In the genomic region with DNA sequence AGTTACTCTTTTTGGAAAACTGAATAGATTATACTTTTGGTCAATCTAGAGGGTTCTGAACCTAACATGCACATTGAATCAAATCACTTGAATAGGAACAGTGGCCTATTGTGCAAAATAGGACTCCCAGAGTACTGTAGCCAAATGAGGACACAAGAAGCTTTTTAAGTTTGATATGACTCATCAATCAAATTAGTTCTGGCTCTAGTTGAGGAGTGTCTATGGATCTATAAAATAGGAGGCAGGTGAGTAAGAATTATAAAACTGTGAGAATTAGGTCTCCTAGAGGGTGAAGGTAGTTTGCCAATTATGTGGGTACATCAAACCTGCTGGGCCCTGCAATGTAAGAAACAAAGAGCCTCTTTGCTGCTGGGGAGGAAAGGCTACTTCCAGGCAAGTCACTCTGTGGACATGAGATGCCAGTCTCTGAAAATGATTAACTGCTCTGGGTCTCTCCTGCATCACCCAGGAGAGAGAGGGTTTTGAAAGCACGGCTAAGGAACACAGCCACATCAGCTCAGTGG, we compare ENCODE assay signal across 21 cellular contexts.
DNase-seq lines count a peak whose midpoint lies in the region; ATAC-seq, FAIRE-seq and TF ChIP-seq lines count a peak whose summit lies in the region.
"Had no signal": no experiment of that assay in that cellular context is flagged by ENCODE, and none has a peak within 500 bp of the region (broad histone marks: within the 10 kb centered on the region; RNA-seq: fewer than 3 reads in every experiment).

No MANE protein-coding gene starts in this region.

- 0% methylated on average over 1 of the region's 1 CpG for WGBS in HepG2 (ENCODE audit: low lambda C conversion rate)
- 19 to 68% (median 29%) methylated on average over 1 of the region's 1 CpG for WGBS in small intestine, 3 donors

- intact Hi-C loops in HepG2 (cut with micrococcal nuclease; ENCODE audit: unreplicated experiment) = no loop called here

- H3K4me1 ChIP-seq in HepG2 (ENCODE audit: insufficient read depth, low read length) = peaks cover 48% of the 10 kb centered on the region
- H3K4me1 ChIP-seq in small intestine (ENCODE audit: control insufficient read depth in 2 of 2, insufficient read depth in 1 of 2, low read depth in 1 of 2, low read length in 1 of 2) = peaks cover 0 to 9% of the 10 kb centered on the region in 2 donors

- TF ChIP-seq EP300 in HepG2 (IDR thresholded peaks at IDR 0.05; ENCODE audit: low read depth in 2 of 2, low read length in 2 of 2) = no peak
- TF ChIP-seq EP300 in HepG2 (CRISPR knock-in tag; IDR thresholded peaks at IDR 0.05; ENCODE audit: borderline replicate concordance) = no peak

- ATAC-seq in HepG2 (peak; percentile 58), GM21390 (IDR thresholded peaks at IDR 0.05; ENCODE audit: unreplicated experiment) (no peak), esophagus mucosa (no peak)
- ATAC-seq: activated T-cell treated with anti-CD3 and anti-CD28 coated beads, Interleukin-2, amount 50 U/mL, for 4 hours; lower lobe of right lung; naive thymus-derived CD4-positive, alpha-beta T cell; T-helper 17 cell; WTC11 had no signal

- H2AFZ ChIP-seq in HepG2 (ENCODE audit: low read length) = no peak overlapping the region

- no peak for FAIRE-seq in HepG2 (lab: Jason Lieb, UNC)
- FAIRE-seq in small intestine (lab: Jason Lieb, UNC) = no peak
- FAIRE-seq: GM12892 had no signal

- no peak overlapping the region for H3K4me3 ChIP-seq in HepG2 (replicated peaks in 1 of 3; ENCODE audit: insufficient read depth in 1 of 3, low read depth in 2 of 3, low read length in 3 of 3)
- no peak overlapping the region for H3K4me3 ChIP-seq in small intestine (ENCODE audit: low read depth in 1 of 2, low read length in 2 of 2)
- H3K4me3 ChIP-seq: coronary artery, lower lobe of right lung had no signal

- no peaks in the 10 kb centered on the region for H4K20me1 ChIP-seq in HepG2 (ENCODE audit: insufficient read depth, low read length)

- POLR2A ChIA-PET in HepG2 (lab: Yijun Ruan, JAX) = no interaction called here

- H3K27me3 ChIP-seq in HepG2 (ENCODE audit: control insufficient read depth in 1 of 2, insufficient read depth in 2 of 2, low read length in 2 of 2) = no peaks in the 10 kb centered on the region
- H3K27me3 ChIP-seq in small intestine (ENCODE audit: control insufficient read depth in 2 of 2, insufficient read depth in 2 of 2, low read length in 2 of 2) = no peaks in the 10 kb centered on the region

- in situ Hi-C loops in HepG2 (cut with HindIII; ENCODE audit: extremely low pct_ligation_motif_present, low pct_unique_long_range_greater_than_20kb) = no loop called here

- H3K36me3 ChIP-seq in HepG2 (replicated peaks in 1 of 2; ENCODE audit: control insufficient read depth in 1 of 2, insufficient read depth in 2 of 2, low read length in 2 of 2) = no peaks in the 10 kb centered on the region
- no peaks in the 10 kb centered on the region for H3K36me3 ChIP-seq in small intestine (ENCODE audit: control insufficient read depth in 2 of 2, insufficient read depth in 2 of 2, low read length in 2 of 2)
- H3K36me3 ChIP-seq: lower lobe of right lung had no signal

- no peak for TF ChIP-seq POLR2A in HepG2 (IDR thresholded peaks at IDR 0.05; ENCODE audit: insufficient read depth in 1 of 2, low read depth in 2 of 2, low read length in 2 of 2)

- H3K9ac ChIP-seq in HepG2 (ENCODE audit: insufficient read depth, low read depth, low read length) = no peak overlapping the region

- TF ChIP-seq RAD21 in HepG2 (CRISPR knock-in tag; IDR thresholded peaks at IDR 0.05) = no peak

- BruUV-seq in HepG2 (replicated peaks; lab: Mats Ljungman, UMichigan) = no TSS peak

- DNase-seq in DMS53 (lab: John Stamatoyannopoulos, UW) (peak; percentile 39), DMS53 treated with DMSO at 0.1 percent for 48 hours (lab: John Stamatoyannopoulos, UW; ENCODE audit: unreplicated experiment) (no peak), caudate nucleus (lab: John Stamatoyannopoulos, UW) (peak in 22 of 61 donors; percentile 5 to 58 (median 22)), HepG2 (ENCODE audit: low spot score) (peak; percentile 26), small intestine (peak; percentile 9), HUDEP-2 (lab: John Stamatoyannopoulos, UW; ENCODE audit: unreplicated experiment in 76 of 76) (no peak)
- DNase-seq: 8988T; activated CD4-positive, alpha-beta memory T cell treated with anti-CD3 and anti-CD28 coated beads, Interleukin-2, amount 10 ng/mL, durations not matched to agents 7 days and 5 days; activated T-cell treated with anti-CD3 and anti-CD28 coated beads, Interleukin-2, amount 50 U/mL, for 4 hours; HFFc6; lower lobe of right lung; naive thymus-derived CD4-positive, alpha-beta T cell; NCI-H1436; NCI-H226; SIG-M5; T-helper 17 cell had no signal

- H3K27ac ChIP-seq in caudate nucleus (ENCODE audit: low read depth, low read length) (peak overlapping the region; percentile 84), HepG2 (ENCODE audit: extremely low read length, insufficient read depth, low read length) (no peak overlapping the region), small intestine (ENCODE audit: low read depth in 1 of 2, low read length in 1 of 2) (peak overlapping the region in 1 of 2 donors; percentile 54)
- H3K27ac ChIP-seq: lower lobe of right lung had no signal

- no peak for TF ChIP-seq CTCF in HepG2 (CRISPR knock-in tag; IDR thresholded peaks at IDR 0.05)

- H3K79me2 ChIP-seq in HepG2 (ENCODE audit: insufficient read depth, low read length) = no peaks in the 10 kb centered on the region

- H3K4me2 ChIP-seq in HepG2 (ENCODE audit: low read depth, low read length) = no peak overlapping the region

- H3K9me3 ChIP-seq in HepG2 (ENCODE audit: low read length) (no peaks in the 10 kb centered on the region), small intestine (ENCODE audit: control insufficient read depth, low read depth) (no peaks in the 10 kb centered on the region)
- H3K9me3 ChIP-seq: lower lobe of right lung had no signal

- CTCF ChIA-PET in HepG2 (lab: Yijun Ruan, JAX; ENCODE audit: low intra/inter-chr PET ratio, low total read pairs) = no interaction called here

TF ChIP-seq in HepG2, 621 proteins besides CTCF, POLR2A, EP300 and RAD21 (continues in another document):
- TF ChIP-seq THYN1 (CRISPR knock-in tag; IDR thresholded peaks at IDR 0.05; ENCODE audit: borderline replicate concordance, low read depth) (no peak), KLF13 (CRISPR knock-in tag; IDR thresholded peaks at IDR 0.05) (no peak), ZNF552 (CRISPR knock-in tag; IDR thresholded peaks at IDR 0.05; ENCODE audit: borderline replicate concordance) (no peak), ZNF260 (CRISPR knock-in tag; IDR thresholded peaks at IDR 0.05; ENCODE audit: borderline replicate concordance, low read depth) (no peak), HNRNPK (IDR thresholded peaks at IDR 0.05; ENCODE audit: low read depth, low read length, poor library complexity, severe bottlenecking) (no peak), GATAD2A (CRISPR knock-in tag; IDR thresholded peaks at IDR 0.05) (0 out of 2 replicates have a peak, but pooled peaks have one; percentile 15), HNRNPL (IDR thresholded peaks at IDR 0.05; ENCODE audit: low read depth, low read length) (0 out of 2 replicates have a peak, but pooled peaks have one; percentile 33), ZNF207 (IDR thresholded peaks at IDR 0.05; ENCODE audit: borderline replicate concordance) (no peak)
- TF ChIP-seq, protein P1, sequence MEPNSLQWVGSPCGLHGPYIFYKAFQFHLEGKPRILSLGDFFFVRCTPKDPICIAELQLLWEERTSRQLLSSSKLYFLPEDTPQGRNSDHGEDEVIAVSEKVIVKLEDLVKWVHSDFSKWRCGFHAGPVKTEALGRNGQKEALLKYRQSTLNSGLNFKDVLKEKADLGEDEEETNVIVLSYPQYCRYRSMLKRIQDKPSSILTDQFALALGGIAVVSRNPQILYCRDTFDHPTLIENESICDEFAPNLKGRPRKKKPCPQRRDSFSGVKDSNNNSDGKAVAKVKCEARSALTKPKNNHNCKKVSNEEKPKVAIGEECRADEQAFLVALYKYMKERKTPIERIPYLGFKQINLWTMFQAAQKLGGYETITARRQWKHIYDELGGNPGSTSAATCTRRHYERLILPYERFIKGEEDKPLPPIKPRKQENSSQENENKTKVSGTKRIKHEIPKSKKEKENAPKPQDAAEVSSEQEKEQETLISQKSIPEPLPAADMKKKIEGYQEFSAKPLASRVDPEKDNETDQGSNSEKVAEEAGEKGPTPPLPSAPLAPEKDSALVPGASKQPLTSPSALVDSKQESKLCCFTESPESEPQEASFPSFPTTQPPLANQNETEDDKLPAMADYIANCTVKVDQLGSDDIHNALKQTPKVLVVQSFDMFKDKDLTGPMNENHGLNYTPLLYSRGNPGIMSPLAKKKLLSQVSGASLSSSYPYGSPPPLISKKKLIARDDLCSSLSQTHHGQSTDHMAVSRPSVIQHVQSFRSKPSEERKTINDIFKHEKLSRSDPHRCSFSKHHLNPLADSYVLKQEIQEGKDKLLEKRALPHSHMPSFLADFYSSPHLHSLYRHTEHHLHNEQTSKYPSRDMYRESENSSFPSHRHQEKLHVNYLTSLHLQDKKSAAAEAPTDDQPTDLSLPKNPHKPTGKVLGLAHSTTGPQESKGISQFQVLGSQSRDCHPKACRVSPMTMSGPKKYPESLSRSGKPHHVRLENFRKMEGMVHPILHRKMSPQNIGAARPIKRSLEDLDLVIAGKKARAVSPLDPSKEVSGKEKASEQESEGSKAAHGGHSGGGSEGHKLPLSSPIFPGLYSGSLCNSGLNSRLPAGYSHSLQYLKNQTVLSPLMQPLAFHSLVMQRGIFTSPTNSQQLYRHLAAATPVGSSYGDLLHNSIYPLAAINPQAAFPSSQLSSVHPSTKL (CRISPR knock-in tag; IDR thresholded peaks at IDR 0.05) = peak; percentile 21; the same call in 1 of the 2 replicates
- TF ChIP-seq, protein P2, sequence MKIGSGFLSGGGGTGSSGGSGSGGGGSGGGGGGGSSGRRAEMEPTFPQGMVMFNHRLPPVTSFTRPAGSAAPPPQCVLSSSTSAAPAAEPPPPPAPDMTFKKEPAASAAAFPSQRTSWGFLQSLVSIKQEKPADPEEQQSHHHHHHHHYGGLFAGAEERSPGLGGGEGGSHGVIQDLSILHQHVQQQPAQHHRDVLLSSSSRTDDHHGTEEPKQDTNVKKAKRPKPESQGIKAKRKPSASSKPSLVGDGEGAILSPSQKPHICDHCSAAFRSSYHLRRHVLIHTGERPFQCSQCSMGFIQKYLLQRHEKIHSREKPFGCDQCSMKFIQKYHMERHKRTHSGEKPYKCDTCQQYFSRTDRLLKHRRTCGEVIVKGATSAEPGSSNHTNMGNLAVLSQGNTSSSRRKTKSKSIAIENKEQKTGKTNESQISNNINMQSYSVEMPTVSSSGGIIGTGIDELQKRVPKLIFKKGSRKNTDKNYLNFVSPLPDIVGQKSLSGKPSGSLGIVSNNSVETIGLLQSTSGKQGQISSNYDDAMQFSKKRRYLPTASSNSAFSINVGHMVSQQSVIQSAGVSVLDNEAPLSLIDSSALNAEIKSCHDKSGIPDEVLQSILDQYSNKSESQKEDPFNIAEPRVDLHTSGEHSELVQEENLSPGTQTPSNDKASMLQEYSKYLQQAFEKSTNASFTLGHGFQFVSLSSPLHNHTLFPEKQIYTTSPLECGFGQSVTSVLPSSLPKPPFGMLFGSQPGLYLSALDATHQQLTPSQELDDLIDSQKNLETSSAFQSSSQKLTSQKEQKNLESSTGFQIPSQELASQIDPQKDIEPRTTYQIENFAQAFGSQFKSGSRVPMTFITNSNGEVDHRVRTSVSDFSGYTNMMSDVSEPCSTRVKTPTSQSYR (CRISPR knock-in tag; IDR thresholded peaks at IDR 0.05; ENCODE audit: borderline replicate concordance) = no peak

Comparison
In these comparisons a context has a peak if more than half of its experiments do, and no peak if none do; other contexts are left out.
1. DNase-seq: peak in DMS53 (single experiment), HepG2 (single experiment) and small intestine (single experiment); none in DMS53 treated with DMSO at 0.1 percent for 48 hours (single experiment) and HUDEP-2 (0 of 76).